ENCODE assay signal across 11 cellular contexts in genomic region chr2:62202019-62202722, GRCh38. TPM values are rescaled to one million over a fixed set of nuclear protein-coding genes. Genes with fewer than 3 reads are reported as not detected.
DNase-seq lines count a peak whose midpoint lies in the region; ATAC-seq and TF ChIP-seq lines count a peak whose summit lies in the region.
"Had no signal": no experiment of that assay in that cellular context is flagged by ENCODE, and none has a peak within 500 bp of the region (broad histone marks: within the 10 kb centered on the region; RNA-seq: fewer than 3 reads in every experiment).

No MANE protein-coding gene starts in this region.

- no peaks in the 10 kb centered on the region for H3K27me3 ChIP-seq in cardiac muscle cell
- H3K27me3 ChIP-seq: dorsolateral prefrontal cortex, sigmoid colon had no signal

- no peaks in the 10 kb centered on the region for H3K9me3 ChIP-seq in cardiac muscle cell (ENCODE audit: low read depth)
- H3K9me3 ChIP-seq: sigmoid colon had no signal

- peak; percentile 59 for ATAC-seq in HG03432 (IDR thresholded peaks at IDR 0.05; ENCODE audit: unreplicated experiment)

- no peaks in the 10 kb centered on the region for H3K36me3 ChIP-seq in cardiac muscle cell
- H3K36me3 ChIP-seq: sigmoid colon had no signal

- H3K27me3 Mint-ChIP-seq in activated naive CD8-positive, alpha-beta T cell = no peaks in the 10 kb centered on the region

- peak overlapping the region; percentile 93 for H3K27ac Mint-ChIP-seq in activated naive CD8-positive, alpha-beta T cell

- H3K4me1 ChIP-seq in cardiac muscle cell (ENCODE audit: low read depth) = peaks cover 12% of the 10 kb centered on the region

- no peak for TF ChIP-seq CTCF in cardiac muscle cell (IDR thresholded peaks at IDR 0.05; ENCODE audit: low read depth, low read length)

- intact Hi-C loops in cardiac septum (cut with DNase I) = no loop called here
- intact Hi-C loops in posterior cingulate gyrus (cut with DNase I) = no loop called here

- no peak for DNase-seq in cardiac muscle cell (ENCODE audit: low read depth in 1 of 2, low spot score in 1 of 2)
- DNase-seq in cardiac septum (ENCODE audit: low spot score) = no peak
- no peak for DNase-seq in kidney glomerular epithelial cell (lab: John Stamatoyannopoulos, UW)
- DNase-seq in NCI-H2171 (lab: John Stamatoyannopoulos, UW) = no peak
- DNase-seq in HCEC 1CT = no peak
- DNase-seq in posterior cingulate gyrus = no peak
- DNase-seq: activated CD4-positive, alpha-beta T cell treated with anti-CD3 and anti-CD28 coated beads for 1 hour; dorsolateral prefrontal cortex; sigmoid colon had no signal

- H3K27ac ChIP-seq in cardiac muscle cell = peak overlapping the region; percentile 53
- H3K27ac ChIP-seq: sigmoid colon had no signal

- no peaks in the 10 kb centered on the region for H3K9me3 Mint-ChIP-seq in activated naive CD8-positive, alpha-beta T cell (ENCODE audit: low read depth)

- H3K4me3 ChIP-seq in cardiac muscle cell = no peak overlapping the region
- H3K4me3 ChIP-seq: dorsolateral prefrontal cortex, sigmoid colon had no signal

- H3K4me3 Mint-ChIP-seq in activated naive CD8-positive, alpha-beta T cell = peak overlapping the region; percentile 88

- H3K36me3 Mint-ChIP-seq in activated naive CD8-positive, alpha-beta T cell = peaks cover 7% of the 10 kb centered on the region

- H3K4me1 Mint-ChIP-seq in activated naive CD8-positive, alpha-beta T cell (ENCODE audit: low read depth) = peaks cover 91% of the 10 kb centered on the region

RNA-seq across cellular contexts. Expression of gene B3GNT2, which starts 6.3 kb away (rescaled TPM):
- 8.9 and 11.1 TPM in 2 replicates for total RNA-seq in cardiac muscle cell
- 14.7 and 15.9 TPM in 2 replicates for polyA plus RNA-seq in cardiac muscle cell
- total RNA-seq in cardiac septum = 31.2 TPM
